Comparison of ENCODE assay signal across 25 cellular contexts in the genomic region with DNA sequence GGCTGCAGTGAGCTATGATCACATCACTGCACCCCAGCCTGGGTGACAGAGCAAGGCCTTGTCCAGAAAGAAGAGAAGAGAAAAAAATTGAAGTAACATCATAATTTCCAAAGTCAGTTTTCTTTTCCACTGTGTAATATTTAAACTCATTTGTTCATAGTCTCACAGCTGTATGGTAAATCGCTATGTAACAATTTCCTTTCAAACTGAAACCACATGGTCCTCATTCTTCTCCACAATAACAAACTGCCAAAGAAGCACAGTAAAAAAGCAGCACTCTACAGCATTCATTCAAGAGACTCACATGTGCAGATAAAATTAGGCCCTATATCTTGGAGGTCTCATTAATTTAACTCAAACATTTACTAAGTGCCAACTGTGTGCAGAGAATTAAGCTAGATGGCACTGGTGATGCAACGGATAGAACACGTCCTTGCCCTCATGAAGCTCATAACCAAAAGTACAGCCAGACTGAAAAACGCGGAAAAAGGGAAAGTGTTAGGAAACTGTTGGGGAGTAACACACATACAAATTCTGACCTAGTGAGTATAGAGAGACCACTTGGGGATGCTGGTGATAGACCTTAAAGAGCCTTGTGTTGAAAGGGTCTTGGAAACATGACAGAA.
A peak's percentile ranks its signal among the peaks of the same experiment; 100 is the strongest.
DNase-seq lines count a peak whose midpoint lies in the region; ATAC-seq and TF ChIP-seq lines count a peak whose summit lies in the region.
"Had no signal": no experiment of that assay in that cellular context is flagged by ENCODE, and none has a peak within 500 bp of the region (broad histone marks: within the 10 kb centered on the region; RNA-seq: fewer than 3 reads in every experiment).

No MANE protein-coding gene starts in this region.

- no peak for DNase-seq in activated CD4-positive, alpha-beta T cell treated with anti-CD3 and anti-CD28 coated beads, Interleukin-2, amount 10 ng/mL, durations not matched to agents 24 days and 14 days
- no peak for DNase-seq in activated CD4-positive, alpha-beta T cell treated with anti-CD3 and anti-CD28 coated beads for 1 hour
- DNase-seq in CD14-positive monocyte (ENCODE audit: low spot score): no peak
- no peak for DNase-seq in left lobe of liver (ENCODE audit: low spot score)
- no peak for DNase-seq in NCI-H1105 (lab: John Stamatoyannopoulos, UW)
- DNase-seq in RPMI8226: no peak
- no peak for DNase-seq in NCI-H510A treated with DMSO at 0.1 percent for 48 hours (lab: John Stamatoyannopoulos, UW)
- DNase-seq: ACHN; activated CD8-positive, alpha-beta memory T cell treated with anti-CD3 and anti-CD28 coated beads, Interleukin-2, amount 50 U/mL, for 4 hours; anterior cingulate cortex; colonic mucosa; effector memory CD8-positive, alpha-beta T cell; foreskin melanocyte; left lung; naive thymus-derived CD4-positive, alpha-beta T cell; NCI-H1417 treated with DMSO at 0.1 percent for 48 hours; NCI-H2107; NCI-H446 treated with DMSO at 0.1 percent for 48 hours; PC-3; retina; Right ventricle myocardium superior; stimulated activated CD4-positive, alpha-beta T cell treated with anti-CD3 and anti-CD28 coated beads, Interleukin-2, amount 100 ng/mL, for 48 hours; stimulated activated naive CD4-positive, alpha-beta T cell had no signal

- H3K27me3 Mint-ChIP-seq in activated CD4-positive, alpha-beta T cell treated with anti-CD3 and anti-CD28 coated beads, Interleukin-2, amount 10 ng/mL, durations not matched to agents 24 days and 14 days: no peaks in the 10 kb centered on the region
- H3K27me3 Mint-ChIP-seq in CD14-positive monocyte (ENCODE audit: low read depth in 3 of 3): peaks cover 0 to 1% (median 0%) of the 10 kb centered on the region in 3 donors
- H3K27me3 Mint-ChIP-seq: effector memory CD8-positive, alpha-beta T cell; naive thymus-derived CD4-positive, alpha-beta T cell had no signal

- H3K4me1 Mint-ChIP-seq in activated CD4-positive, alpha-beta T cell treated with anti-CD3 and anti-CD28 coated beads, Interleukin-2, amount 10 ng/mL, durations not matched to agents 24 days and 14 days: peaks cover 13% of the 10 kb centered on the region
- peaks cover 17% of the 10 kb centered on the region for H3K4me1 Mint-ChIP-seq in CD14-positive monocyte

- H2AFZ ChIP-seq in OCI-LY1 (ENCODE audit: low read length): no peak overlapping the region

- H3K4me2 ChIP-seq in OCI-LY1 (ENCODE audit: low read length): no peak overlapping the region

- TF ChIP-seq CTCF in CD14-positive monocyte (IDR thresholded peaks at IDR 0.05) (no peak), OCI-LY1 (IDR thresholded peaks at IDR 0.05; ENCODE audit: low read length) (no peak)

- no peaks in the 10 kb centered on the region for H3K9me3 ChIP-seq in OCI-LY1 (ENCODE audit: low read length)
- H3K9me3 ChIP-seq: colonic mucosa, left lung had no signal

- peak; percentile 65 for ATAC-seq in left lobe of liver
- ATAC-seq: effector memory CD8-positive, alpha-beta T cell; left lung; naive thymus-derived CD4-positive, alpha-beta T cell; PC-3 had no signal

- no peak overlapping the region for H3K4me3 ChIP-seq in OCI-LY1 (ENCODE audit: low read depth, low read length, poor library complexity, severe bottlenecking)
- H3K4me3 ChIP-seq: colonic mucosa, left lung had no signal

- peak overlapping the region; percentile 37 for H3K27ac ChIP-seq in OCI-LY1 (ENCODE audit: low read depth, low read length, poor library complexity, severe bottlenecking)
- H3K27ac ChIP-seq: C4-2B, colonic mucosa had no signal

- intact Hi-C loops in activated CD4-positive, alpha-beta T cell treated with anti-CD3 and anti-CD28 coated beads, Interleukin-2, amount 10 ng/mL, durations not matched to agents 24 days and 14 days (cut with micrococcal nuclease): no loop called here
- intact Hi-C loops in CD14-positive monocyte (cut with micrococcal nuclease): no loop called here

- H4K20me1 ChIP-seq in OCI-LY1 (ENCODE audit: insufficient read depth, low read length): no peaks in the 10 kb centered on the region

- peaks cover 4% of the 10 kb centered on the region for H3K36me3 Mint-ChIP-seq in activated CD4-positive, alpha-beta T cell treated with anti-CD3 and anti-CD28 coated beads, Interleukin-2, amount 10 ng/mL, durations not matched to agents 24 days and 14 days (ENCODE audit: low read depth)
- H3K36me3 Mint-ChIP-seq in CD14-positive monocyte: no peaks in the 10 kb centered on the region

- H3K4me3 Mint-ChIP-seq in activated CD4-positive, alpha-beta T cell treated with anti-CD3 and anti-CD28 coated beads, Interleukin-2, amount 10 ng/mL, durations not matched to agents 24 days and 14 days: peak overlapping the region; percentile 1
- H3K4me3 Mint-ChIP-seq in CD14-positive monocyte: peak overlapping the region in 1 of 2 donors; percentile 37
- H3K4me3 Mint-ChIP-seq: effector memory CD8-positive, alpha-beta T cell had no signal

- no peaks in the 10 kb centered on the region for H3K9me3 Mint-ChIP-seq in activated CD4-positive, alpha-beta T cell treated with anti-CD3 and anti-CD28 coated beads, Interleukin-2, amount 10 ng/mL, durations not matched to agents 24 days and 14 days
- no peaks in the 10 kb centered on the region for H3K9me3 Mint-ChIP-seq in CD14-positive monocyte
- H3K9me3 Mint-ChIP-seq: effector memory CD8-positive, alpha-beta T cell; naive thymus-derived CD4-positive, alpha-beta T cell had no signal

- no peak overlapping the region for H3K9ac ChIP-seq in OCI-LY1 (ENCODE audit: low read length)

- H3K36me3 ChIP-seq in OCI-LY1 (ENCODE audit: insufficient read depth, low read length): no peaks in the 10 kb centered on the region
- H3K36me3 ChIP-seq: colonic mucosa, left lung had no signal

- no peaks in the 10 kb centered on the region for H3F3A ChIP-seq in OCI-LY1 (ENCODE audit: insufficient read depth, low read length)

- H3K27ac Mint-ChIP-seq in activated CD4-positive, alpha-beta T cell treated with anti-CD3 and anti-CD28 coated beads, Interleukin-2, amount 10 ng/mL, durations not matched to agents 24 days and 14 days: peak overlapping the region; percentile 70
- peak overlapping the region in 4 of 7 donors; percentile 0 to 63 (median 30) for H3K27ac Mint-ChIP-seq in CD14-positive monocyte
- H3K27ac Mint-ChIP-seq: effector memory CD8-positive, alpha-beta T cell; naive thymus-derived CD4-positive, alpha-beta T cell had no signal

- no peaks in the 10 kb centered on the region for H3K79me2 ChIP-seq in OCI-LY1 (ENCODE audit: insufficient read depth, low read length)

- H3K9me2 ChIP-seq in OCI-LY1 (ENCODE audit: low read depth, low read length): no peaks in the 10 kb centered on the region

- H3K4me1 ChIP-seq in OCI-LY1 (ENCODE audit: insufficient read depth, low read length, severe bottlenecking): peaks cover 46% of the 10 kb centered on the region
- H3K4me1 ChIP-seq: colonic mucosa, left lung had no signal

- no peaks in the 10 kb centered on the region for H3K27me3 ChIP-seq in OCI-LY1 (ENCODE audit: insufficient read depth, low read length)
- H3K27me3 ChIP-seq: colonic mucosa, left lung had no signal
